ENCODE assay signal across 1 cellular context in the genomic region with DNA sequence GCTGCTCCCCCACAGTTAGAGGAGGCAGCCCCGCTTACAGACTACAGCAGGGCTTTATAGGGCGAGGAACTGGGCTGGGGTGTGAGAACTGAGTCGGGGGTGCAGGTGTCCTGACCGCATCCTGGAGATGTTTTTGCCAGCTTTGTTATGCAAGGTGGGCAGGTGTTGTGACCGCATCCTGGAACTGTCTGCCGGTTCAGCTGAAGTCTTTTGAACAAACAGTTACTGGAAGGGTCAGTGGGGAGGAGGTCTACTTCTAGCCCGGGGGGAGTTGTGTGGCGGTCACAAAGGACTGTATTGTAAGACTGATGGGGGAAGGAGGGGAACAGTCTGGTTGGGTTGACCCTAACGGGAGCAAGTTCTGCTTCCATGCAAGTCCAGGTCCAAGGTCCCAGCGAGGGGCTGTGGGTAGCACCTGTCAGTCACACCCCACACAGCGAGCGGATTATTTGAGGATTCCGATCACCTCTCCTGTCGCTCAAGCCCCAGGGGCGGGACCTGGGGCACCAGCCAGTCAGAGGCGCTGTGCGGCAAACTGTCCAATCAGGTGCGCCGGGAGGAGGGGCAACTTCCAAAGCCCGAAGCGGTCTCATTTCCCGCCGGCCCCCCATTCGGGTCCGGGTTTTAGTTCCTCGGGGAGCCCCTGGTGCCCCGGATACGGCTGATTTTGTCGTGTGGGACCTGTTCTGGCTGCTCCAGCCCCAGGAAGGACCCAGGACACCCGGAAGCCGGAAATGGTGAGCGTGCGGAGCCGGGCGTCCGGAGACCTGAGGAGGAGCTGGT.
TF ChIP-seq lines count a peak whose summit lies in the region.

Gene ZNF101, plus strand, starts transcription at position 610 of the 783 bp plus-strand sequence. Its CDS starts 125 bp downstream, at position 735.

TF ChIP-seq in HepG2, 621 proteins besides CTCF, POLR2A, EP300 and RAD21 (continued from another document and continues in another):
- TF ChIP-seq SMYD3 (CRISPR knock-in tag; IDR thresholded peaks at IDR 0.05) (no peak; the same call in 1 of the 2 replicates), DMAP1 (CRISPR knock-in tag; IDR thresholded peaks at IDR 0.05) (peak; percentile 70), PHF21A (CRISPR knock-in tag; IDR thresholded peaks at IDR 0.05) (peak; percentile 92), ZNF598 (CRISPR knock-in tag; IDR thresholded peaks at IDR 0.05; ENCODE audit: borderline replicate concordance) (no peak; the same call in 1 of the 2 replicates), HMG20B (CRISPR knock-in tag; conservative IDR thresholded peaks at IDR 0.05) (no peak), ZNF333 (CRISPR knock-in tag; IDR thresholded peaks at IDR 0.05; ENCODE audit: borderline replicate concordance) (no peak), CERS6 (CRISPR knock-in tag; IDR thresholded peaks at IDR 0.05) (no peak), ZNF777 (CRISPR knock-in tag; IDR thresholded peaks at IDR 0.05) (no peak), MAF1 (CRISPR knock-in tag; IDR thresholded peaks at IDR 0.05; ENCODE audit: borderline replicate concordance) (no peak), NFE2L2 (IDR thresholded peaks at IDR 0.05; ENCODE audit: low read length) (no peak), ZNF543 (CRISPR knock-in tag; IDR thresholded peaks at IDR 0.05) (peak; percentile 21; the same call in 1 of the 2 replicates), HIC2 (CRISPR knock-in tag; IDR thresholded peaks at IDR 0.05; ENCODE audit: low read depth) (0 out of 2 replicates have a peak, but pooled peaks have one; percentile 20), GATA4 (IDR thresholded peaks at IDR 0.05; ENCODE audit: borderline replicate concordance, low read depth) (0 out of 2 replicates have a peak, but pooled peaks have one; percentile 46), MTA3 (CRISPR knock-in tag; IDR thresholded peaks at IDR 0.05) (no peak), SUZ12 (IDR thresholded peaks at IDR 0.05; ENCODE audit: low read depth, low read length) (no peak), TCF7L2 (IDR thresholded peaks at IDR 0.05; ENCODE audit: low read depth, low read length) (no peak), ZSCAN30 (CRISPR knock-in tag; IDR thresholded peaks at IDR 0.05) (peak; percentile 84; the same call in 1 of the 2 replicates), GLI4 (CRISPR knock-in tag; IDR thresholded peaks at IDR 0.05; ENCODE audit: borderline replicate concordance) (no peak), ARNT (IDR thresholded peaks at IDR 0.05) (no peak), ZNF772 (CRISPR knock-in tag; IDR thresholded peaks at IDR 0.05) (no peak; the same call in 1 of the 2 replicates), CHD2 (IDR thresholded peaks at IDR 0.05; ENCODE audit: low read depth, low read length) (peak; percentile 37; the same call in 1 of the 2 replicates), CHCHD3 (CRISPR knock-in tag; IDR thresholded peaks at IDR 0.05) (no peak), IRF2 (CRISPR knock-in tag; IDR thresholded peaks at IDR 0.05) (0 out of 2 replicates have a peak, but pooled peaks have one; percentile 39), KDM5B (CRISPR knock-in tag; IDR thresholded peaks at IDR 0.05; ENCODE audit: borderline replicate concordance) (peak; percentile 58; the same call in 1 of the 2 replicates), HMGA1 (CRISPR knock-in tag; conservative IDR thresholded peaks at IDR 0.05) (no peak), ZNF749 (CRISPR knock-in tag; IDR thresholded peaks at IDR 0.05; ENCODE audit: borderline replicate concordance) (no peak; the same call in 1 of the 2 replicates), TRIM22 (IDR thresholded peaks at IDR 0.05) (no peak), HDAC6 (IDR thresholded peaks at IDR 0.05; ENCODE audit: low read depth, low read length) (no peak), ZNF558 (CRISPR knock-in tag; IDR thresholded peaks at IDR 0.05; ENCODE audit: borderline replicate concordance) (peak; percentile 95), HIVEP1 (CRISPR knock-in tag; IDR thresholded peaks at IDR 0.05) (no peak), DNMT3B (CRISPR knock-in tag; conservative IDR thresholded peaks at IDR 0.05) (no peak), SNAI1 (CRISPR knock-in tag; IDR thresholded peaks at IDR 0.05; ENCODE audit: borderline replicate concordance) (no peak), ZNF615 (CRISPR knock-in tag; IDR thresholded peaks at IDR 0.05; ENCODE audit: borderline replicate concordance) (0 out of 2 replicates have a peak, but pooled peaks have one; percentile 87), NFYC (CRISPR knock-in tag; IDR thresholded peaks at IDR 0.05) (peak; percentile 95), ZNF138 (CRISPR knock-in tag; IDR thresholded peaks at IDR 0.05; ENCODE audit: low read depth) (no peak), WIZ (CRISPR knock-in tag; IDR thresholded peaks at IDR 0.05) (no peak), ZFP37 (CRISPR knock-in tag; IDR thresholded peaks at IDR 0.05; ENCODE audit: borderline replicate concordance) (no peak), ELF3 (CRISPR knock-in tag; IDR thresholded peaks at IDR 0.05) (peak; percentile 10; the same call in 1 of the 2 replicates), TIGD3 (CRISPR knock-in tag; IDR thresholded peaks at IDR 0.05; ENCODE audit: borderline replicate concordance) (no peak)
- TF ChIP-seq, protein P1, sequence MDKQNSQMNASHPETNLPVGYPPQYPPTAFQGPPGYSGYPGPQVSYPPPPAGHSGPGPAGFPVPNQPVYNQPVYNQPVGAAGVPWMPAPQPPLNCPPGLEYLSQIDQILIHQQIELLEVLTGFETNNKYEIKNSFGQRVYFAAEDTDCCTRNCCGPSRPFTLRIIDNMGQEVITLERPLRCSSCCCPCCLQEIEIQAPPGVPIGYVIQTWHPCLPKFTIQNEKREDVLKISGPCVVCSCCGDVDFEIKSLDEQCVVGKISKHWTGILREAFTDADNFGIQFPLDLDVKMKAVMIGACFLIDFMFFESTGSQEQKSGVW (CRISPR knock-in tag; IDR thresholded peaks at IDR 0.05; ENCODE audit: borderline replicate concordance), result no peak
- TF ChIP-seq, protein P2, sequence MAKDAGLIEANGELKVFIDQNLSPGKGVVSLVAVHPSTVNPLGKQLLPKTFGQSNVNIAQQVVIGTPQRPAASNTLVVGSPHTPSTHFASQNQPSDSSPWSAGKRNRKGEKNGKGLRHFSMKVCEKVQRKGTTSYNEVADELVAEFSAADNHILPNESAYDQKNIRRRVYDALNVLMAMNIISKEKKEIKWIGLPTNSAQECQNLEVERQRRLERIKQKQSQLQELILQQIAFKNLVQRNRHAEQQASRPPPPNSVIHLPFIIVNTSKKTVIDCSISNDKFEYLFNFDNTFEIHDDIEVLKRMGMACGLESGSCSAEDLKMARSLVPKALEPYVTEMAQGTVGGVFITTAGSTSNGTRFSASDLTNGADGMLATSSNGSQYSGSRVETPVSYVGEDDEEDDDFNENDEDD (CRISPR knock-in tag; IDR thresholded peaks at IDR 0.05; ENCODE audit: borderline replicate concordance), result peak; percentile 83; the same call in 1 of the 2 replicates
- TF ChIP-seq, protein P3, sequence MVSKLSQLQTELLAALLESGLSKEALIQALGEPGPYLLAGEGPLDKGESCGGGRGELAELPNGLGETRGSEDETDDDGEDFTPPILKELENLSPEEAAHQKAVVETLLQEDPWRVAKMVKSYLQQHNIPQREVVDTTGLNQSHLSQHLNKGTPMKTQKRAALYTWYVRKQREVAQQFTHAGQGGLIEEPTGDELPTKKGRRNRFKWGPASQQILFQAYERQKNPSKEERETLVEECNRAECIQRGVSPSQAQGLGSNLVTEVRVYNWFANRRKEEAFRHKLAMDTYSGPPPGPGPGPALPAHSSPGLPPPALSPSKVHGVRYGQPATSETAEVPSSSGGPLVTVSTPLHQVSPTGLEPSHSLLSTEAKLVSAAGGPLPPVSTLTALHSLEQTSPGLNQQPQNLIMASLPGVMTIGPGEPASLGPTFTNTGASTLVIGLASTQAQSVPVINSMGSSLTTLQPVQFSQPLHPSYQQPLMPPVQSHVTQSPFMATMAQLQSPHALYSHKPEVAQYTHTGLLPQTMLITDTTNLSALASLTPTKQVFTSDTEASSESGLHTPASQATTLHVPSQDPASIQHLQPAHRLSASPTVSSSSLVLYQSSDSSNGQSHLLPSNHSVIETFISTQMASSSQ (IDR thresholded peaks at IDR 0.05; ENCODE audit: low read depth), result peak; percentile 51; the same call in 1 of the 2 replicates
- TF ChIP-seq, protein P3 (CRISPR knock-in tag; IDR thresholded peaks at IDR 0.05; ENCODE audit: borderline replicate concordance), result peak; percentile 66
- TF ChIP-seq, protein P4, sequence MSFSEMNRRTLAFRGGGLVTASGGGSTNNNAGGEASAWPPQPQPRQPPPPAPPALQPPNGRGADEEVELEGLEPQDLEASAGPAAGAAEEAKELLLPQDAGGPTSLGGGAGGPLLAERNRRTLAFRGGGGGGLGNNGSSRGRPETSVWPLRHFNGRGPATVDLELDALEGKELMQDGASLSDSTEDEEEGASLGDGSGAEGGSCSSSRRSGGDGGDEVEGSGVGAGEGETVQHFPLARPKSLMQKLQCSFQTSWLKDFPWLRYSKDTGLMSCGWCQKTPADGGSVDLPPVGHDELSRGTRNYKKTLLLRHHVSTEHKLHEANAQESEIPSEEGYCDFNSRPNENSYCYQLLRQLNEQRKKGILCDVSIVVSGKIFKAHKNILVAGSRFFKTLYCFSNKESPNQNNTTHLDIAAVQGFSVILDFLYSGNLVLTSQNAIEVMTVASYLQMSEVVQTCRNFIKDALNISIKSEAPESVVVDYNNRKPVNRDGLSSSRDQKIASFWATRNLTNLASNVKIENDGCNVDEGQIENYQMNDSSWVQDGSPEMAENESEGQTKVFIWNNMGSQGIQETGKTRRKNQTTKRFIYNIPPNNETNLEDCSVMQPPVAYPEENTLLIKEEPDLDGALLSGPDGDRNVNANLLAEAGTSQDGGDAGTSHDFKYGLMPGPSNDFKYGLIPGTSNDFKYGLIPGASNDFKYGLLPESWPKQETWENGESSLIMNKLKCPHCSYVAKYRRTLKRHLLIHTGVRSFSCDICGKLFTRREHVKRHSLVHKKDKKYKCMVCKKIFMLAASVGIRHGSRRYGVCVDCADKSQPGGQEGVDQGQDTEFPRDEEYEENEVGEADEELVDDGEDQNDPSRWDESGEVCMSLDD (CRISPR knock-in tag; IDR thresholded peaks at IDR 0.05; ENCODE audit: borderline replicate concordance), result peak; percentile 69
- TF ChIP-seq, protein P5, sequence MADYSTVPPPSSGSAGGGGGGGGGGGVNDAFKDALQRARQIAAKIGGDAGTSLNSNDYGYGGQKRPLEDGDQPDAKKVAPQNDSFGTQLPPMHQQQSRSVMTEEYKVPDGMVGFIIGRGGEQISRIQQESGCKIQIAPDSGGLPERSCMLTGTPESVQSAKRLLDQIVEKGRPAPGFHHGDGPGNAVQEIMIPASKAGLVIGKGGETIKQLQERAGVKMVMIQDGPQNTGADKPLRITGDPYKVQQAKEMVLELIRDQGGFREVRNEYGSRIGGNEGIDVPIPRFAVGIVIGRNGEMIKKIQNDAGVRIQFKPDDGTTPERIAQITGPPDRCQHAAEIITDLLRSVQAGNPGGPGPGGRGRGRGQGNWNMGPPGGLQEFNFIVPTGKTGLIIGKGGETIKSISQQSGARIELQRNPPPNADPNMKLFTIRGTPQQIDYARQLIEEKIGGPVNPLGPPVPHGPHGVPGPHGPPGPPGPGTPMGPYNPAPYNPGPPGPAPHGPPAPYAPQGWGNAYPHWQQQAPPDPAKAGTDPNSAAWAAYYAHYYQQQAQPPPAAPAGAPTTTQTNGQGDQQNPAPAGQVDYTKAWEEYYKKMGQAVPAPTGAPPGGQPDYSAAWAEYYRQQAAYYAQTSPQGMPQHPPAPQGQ (CRISPR knock-in tag; IDR thresholded peaks at IDR 0.05; ENCODE audit: borderline replicate concordance), result no peak
